In the genomic region with DNA sequence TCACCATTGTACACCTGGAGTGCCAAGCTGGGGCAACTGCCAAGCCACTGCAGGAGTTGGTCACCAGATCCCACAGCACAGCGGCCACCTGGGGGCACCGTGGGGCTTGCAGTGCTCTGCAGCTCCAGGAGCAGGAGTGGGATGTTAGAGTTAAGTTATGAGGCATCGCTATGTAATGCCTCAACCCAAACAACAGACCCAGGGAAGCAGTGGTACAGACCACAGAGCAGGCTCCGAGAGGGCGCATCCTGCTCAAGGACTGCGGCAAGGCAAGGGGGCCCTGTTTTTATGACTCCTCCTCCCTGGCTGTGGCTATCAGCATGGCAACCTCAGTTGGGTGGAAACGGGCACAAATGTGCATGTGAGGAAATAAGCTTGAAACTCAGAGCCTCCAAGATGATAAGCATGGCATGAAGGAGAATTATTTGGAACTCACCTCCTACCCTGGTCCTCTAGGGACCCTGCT, we compare ENCODE assay signal across 8 cellular contexts.
DNase-seq lines count a peak whose midpoint lies in the region; ATAC-seq and TF ChIP-seq lines count a peak whose summit lies in the region.

No MANE protein-coding gene starts in this region.

- H3K4me3 ChIP-seq in ACC112 (ENCODE audit: low read depth, low read length): no peak overlapping the region

- TF ChIP-seq CTCF in GM20000 (IDR thresholded peaks at IDR 0.05; ENCODE audit: extremely low read depth, missing control alignments): peak; percentile 53

- H3K36me3 ChIP-seq in ACC112 (ENCODE audit: insufficient read depth, low read length): no peaks in the 10 kb centered on the region

- DNase-seq in GM20000 (ENCODE audit: low spot score) (peak; percentile 55), NCI-H748 (lab: John Stamatoyannopoulos, UW; ENCODE audit: unreplicated experiment) (peak; percentile 68), ecto neural progenitor cell (ENCODE audit: low spot score) (peak; percentile 81), medulla oblongata (ENCODE audit: extremely low spot score) (peak; percentile 75)
- peak; percentile 42 to 57 for DNase-seq in activated CD8-positive, alpha-beta memory T cell treated with anti-CD3 and anti-CD28 coated beads for 1 hour (ENCODE audit: extremely low read depth in 1 of 2, low read depth in 1 of 2)
- peak; percentile 55 for DNase-seq in stimulated activated CD8-positive, alpha-beta memory T cell treated with anti-CD3 and anti-CD28 coated beads, Interleukin-12 subunit alpha, Interleukin-12 subunit beta, amount 100 ng/mL, for 1 hour (ENCODE audit: low read depth)

- H3K27ac ChIP-seq in ACC112 (ENCODE audit: low read depth, low read length): peak overlapping the region; percentile 31

- H3K4me1 ChIP-seq in ACC112 (ENCODE audit: control insufficient read depth, insufficient read depth, low read length, unreplicated experiment): peaks cover 13% of the 10 kb centered on the region

- H3K27me3 ChIP-seq in ACC112 (ENCODE audit: insufficient read depth, low read length): no peaks in the 10 kb centered on the region

- no peaks in the 10 kb centered on the region for H3K79me2 ChIP-seq in ACC112 (ENCODE audit: control insufficient read depth, insufficient read depth, low read length, unreplicated experiment)

- H2AFZ ChIP-seq in ACC112 (ENCODE audit: low read length, unreplicated experiment): no peak overlapping the region

- no peak for ATAC-seq in GM18520 (IDR thresholded peaks at IDR 0.05; ENCODE audit: unreplicated experiment)
